Comparison of ENCODE assay signal across 1 cellular context in the genomic region with DNA sequence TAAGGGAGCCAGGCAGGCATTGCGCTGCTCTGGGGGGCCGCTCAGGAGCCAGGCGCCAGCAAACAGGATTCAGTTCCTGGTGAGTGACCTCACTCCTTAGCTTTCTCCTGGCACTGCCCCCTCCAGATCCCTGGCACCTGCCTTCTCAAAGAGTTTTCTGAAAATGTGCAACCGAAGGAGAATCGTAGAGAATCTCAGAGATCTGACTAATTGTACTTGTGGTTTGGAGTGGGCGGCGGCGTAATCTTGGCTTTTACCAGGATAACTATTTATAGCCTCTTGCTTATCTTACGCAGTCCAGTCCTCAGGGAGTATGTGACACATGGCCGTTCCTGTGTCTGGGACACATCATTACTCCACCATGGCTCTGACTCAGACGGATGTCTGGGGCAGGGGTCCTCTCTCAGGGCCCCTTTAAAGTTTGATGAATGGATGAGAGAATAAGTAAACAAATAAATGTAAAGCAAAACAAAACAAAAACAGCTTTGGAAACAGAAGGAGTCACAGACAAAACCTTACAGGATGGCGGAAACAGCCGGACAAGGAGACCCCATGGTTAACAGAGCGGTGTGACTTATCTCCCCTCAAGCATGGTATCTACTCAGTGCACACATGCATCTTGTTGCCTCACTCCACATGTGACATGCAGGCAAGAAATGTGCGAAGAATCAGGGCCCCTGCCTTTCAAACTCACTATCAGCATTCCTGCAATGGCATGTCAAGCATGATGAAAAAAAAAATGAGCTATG.
A peak's percentile ranks its signal among the peaks of the same experiment; 100 is the strongest.
TF ChIP-seq lines count a peak whose summit lies in the region.

No MANE protein-coding gene starts in this region.

TF ChIP-seq in K562, 482 proteins besides CTCF, POLR2A, EP300 and RAD21 (continued from another document and continues in another):
- TF ChIP-seq, protein P1, sequence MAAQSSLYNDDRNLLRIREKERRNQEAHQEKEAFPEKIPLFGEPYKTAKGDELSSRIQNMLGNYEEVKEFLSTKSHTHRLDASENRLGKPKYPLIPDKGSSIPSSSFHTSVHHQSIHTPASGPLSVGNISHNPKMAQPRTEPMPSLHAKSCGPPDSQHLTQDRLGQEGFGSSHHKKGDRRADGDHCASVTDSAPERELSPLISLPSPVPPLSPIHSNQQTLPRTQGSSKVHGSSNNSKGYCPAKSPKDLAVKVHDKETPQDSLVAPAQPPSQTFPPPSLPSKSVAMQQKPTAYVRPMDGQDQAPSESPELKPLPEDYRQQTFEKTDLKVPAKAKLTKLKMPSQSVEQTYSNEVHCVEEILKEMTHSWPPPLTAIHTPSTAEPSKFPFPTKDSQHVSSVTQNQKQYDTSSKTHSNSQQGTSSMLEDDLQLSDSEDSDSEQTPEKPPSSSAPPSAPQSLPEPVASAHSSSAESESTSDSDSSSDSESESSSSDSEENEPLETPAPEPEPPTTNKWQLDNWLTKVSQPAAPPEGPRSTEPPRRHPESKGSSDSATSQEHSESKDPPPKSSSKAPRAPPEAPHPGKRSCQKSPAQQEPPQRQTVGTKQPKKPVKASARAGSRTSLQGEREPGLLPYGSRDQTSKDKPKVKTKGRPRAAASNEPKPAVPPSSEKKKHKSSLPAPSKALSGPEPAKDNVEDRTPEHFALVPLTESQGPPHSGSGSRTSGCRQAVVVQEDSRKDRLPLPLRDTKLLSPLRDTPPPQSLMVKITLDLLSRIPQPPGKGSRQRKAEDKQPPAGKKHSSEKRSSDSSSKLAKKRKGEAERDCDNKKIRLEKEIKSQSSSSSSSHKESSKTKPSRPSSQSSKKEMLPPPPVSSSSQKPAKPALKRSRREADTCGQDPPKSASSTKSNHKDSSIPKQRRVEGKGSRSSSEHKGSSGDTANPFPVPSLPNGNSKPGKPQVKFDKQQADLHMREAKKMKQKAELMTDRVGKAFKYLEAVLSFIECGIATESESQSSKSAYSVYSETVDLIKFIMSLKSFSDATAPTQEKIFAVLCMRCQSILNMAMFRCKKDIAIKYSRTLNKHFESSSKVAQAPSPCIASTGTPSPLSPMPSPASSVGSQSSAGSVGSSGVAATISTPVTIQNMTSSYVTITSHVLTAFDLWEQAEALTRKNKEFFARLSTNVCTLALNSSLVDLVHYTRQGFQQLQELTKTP (IDR thresholded peaks at IDR 0.05; ENCODE audit: low read depth in 1 of 2, partially characterized antibody in 2 of 2) = no peak
- TF ChIP-seq GTF2F1 (IDR thresholded peaks at IDR 0.05; ENCODE audit: low read depth, low read length) (no peak), RBBP5 (IDR thresholded peaks at IDR 0.05; ENCODE audit: borderline replicate concordance, insufficient read depth, low read length, poor library complexity, severe bottlenecking) (no peak), NFATC3 (IDR thresholded peaks at IDR 0.05) (no peak), ZFP30 (CRISPR knock-in tag; IDR thresholded peaks at IDR 0.05; ENCODE audit: borderline replicate concordance) (no peak), ZNF239 (CRISPR knock-in tag; IDR thresholded peaks at IDR 0.05) (no peak), SMARCA4 (IDR thresholded peaks at IDR 0.05) (peak; percentile 83), U2AF1 (optimal IDR thresholded peaks at IDR 0.05; ENCODE audit: low read depth, low read length) (no peak), ZBTB8A (IDR thresholded peaks at IDR 0.05; ENCODE audit: partially characterized antibody) (no peak), PPARD (CRISPR knock-in tag; IDR thresholded peaks at IDR 0.05) (no peak), HIVEP1 (CRISPR knock-in tag; IDR thresholded peaks at IDR 0.05) (no peak), RBM25 (IDR thresholded peaks at IDR 0.05; ENCODE audit: low read depth, low read length, severe bottlenecking) (no peak), PYGO2 (tag; IDR thresholded peaks at IDR 0.05) (no peak), ZNF699 (CRISPR knock-in tag; IDR thresholded peaks at IDR 0.05; ENCODE audit: insufficient replicate concordance) (no peak), ZKSCAN1 (IDR thresholded peaks at IDR 0.05; ENCODE audit: low read depth, low read length) (no peak), NCOA4 (IDR thresholded peaks at IDR 0.05; ENCODE audit: partially characterized antibody) (no peak), SAP30 (IDR thresholded peaks at IDR 0.05; ENCODE audit: borderline replicate concordance, insufficient read depth, low read depth, low read length, poor library complexity, severe bottlenecking) (no peak), ZNF282 (CRISPR knock-in tag; IDR thresholded peaks at IDR 0.05) (no peak), TRIM24 (IDR thresholded peaks at IDR 0.05) (0 out of 4 replicates have a peak, but pooled peaks have one; percentile 18 to 50), EZH2 (IDR thresholded peaks at IDR 0.05; ENCODE audit: borderline replicate concordance, low read depth, low read length) (no peak), ZNF184 (CRISPR knock-in tag; IDR thresholded peaks at IDR 0.05) (no peak), CCNT2 (IDR thresholded peaks at IDR 0.05; ENCODE audit: borderline replicate concordance, extremely low read depth, insufficient read length, low read depth, low read length) (no peak), RBM17 (IDR thresholded peaks at IDR 0.05; ENCODE audit: borderline replicate concordance, low read depth, low read length) (no peak), SREBF1 (IDR thresholded peaks at IDR 0.05; ENCODE audit: borderline replicate concordance, low read depth, low read length) (no peak), HMG20A (CRISPR knock-in tag; conservative IDR thresholded peaks at IDR 0.05) (no peak), ADNP (tag; IDR thresholded peaks at IDR 0.05) (no peak), BRD9 (IDR thresholded peaks at IDR 0.05; ENCODE audit: low read depth, partially characterized antibody) (no peak), DIDO1 (tag; IDR thresholded peaks at IDR 0.05; ENCODE audit: low read depth) (0 out of 2 replicates have a peak, but pooled peaks have one; percentile 38), CAMTA2 (CRISPR knock-in tag; conservative IDR thresholded peaks at IDR 0.05) (no peak), DACH1 (IDR thresholded peaks at IDR 0.05; ENCODE audit: partially characterized antibody) (no peak)
- TF ChIP-seq, protein P2, sequence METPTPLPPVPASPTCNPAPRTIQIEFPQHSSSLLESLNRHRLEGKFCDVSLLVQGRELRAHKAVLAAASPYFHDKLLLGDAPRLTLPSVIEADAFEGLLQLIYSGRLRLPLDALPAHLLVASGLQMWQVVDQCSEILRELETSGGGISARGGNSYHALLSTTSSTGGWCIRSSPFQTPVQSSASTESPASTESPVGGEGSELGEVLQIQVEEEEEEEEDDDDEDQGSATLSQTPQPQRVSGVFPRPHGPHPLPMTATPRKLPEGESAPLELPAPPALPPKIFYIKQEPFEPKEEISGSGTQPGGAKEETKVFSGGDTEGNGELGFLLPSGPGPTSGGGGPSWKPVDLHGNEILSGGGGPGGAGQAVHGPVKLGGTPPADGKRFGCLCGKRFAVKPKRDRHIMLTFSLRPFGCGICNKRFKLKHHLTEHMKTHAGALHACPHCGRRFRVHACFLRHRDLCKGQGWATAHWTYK (CRISPR knock-in tag; IDR thresholded peaks at IDR 0.05) = no peak
- TF ChIP-seq, protein P3, sequence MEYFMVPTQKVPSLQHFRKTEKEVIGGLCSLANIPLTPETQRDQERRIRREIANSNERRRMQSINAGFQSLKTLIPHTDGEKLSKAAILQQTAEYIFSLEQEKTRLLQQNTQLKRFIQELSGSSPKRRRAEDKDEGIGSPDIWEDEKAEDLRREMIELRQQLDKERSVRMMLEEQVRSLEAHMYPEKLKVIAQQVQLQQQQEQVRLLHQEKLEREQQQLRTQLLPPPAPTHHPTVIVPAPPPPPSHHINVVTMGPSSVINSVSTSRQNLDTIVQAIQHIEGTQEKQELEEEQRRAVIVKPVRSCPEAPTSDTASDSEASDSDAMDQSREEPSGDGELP (CRISPR knock-in tag; IDR thresholded peaks at IDR 0.05; ENCODE audit: borderline replicate concordance) = peak; percentile 13; the same call in 1 of the 2 replicates
- TF ChIP-seq, protein P4, sequence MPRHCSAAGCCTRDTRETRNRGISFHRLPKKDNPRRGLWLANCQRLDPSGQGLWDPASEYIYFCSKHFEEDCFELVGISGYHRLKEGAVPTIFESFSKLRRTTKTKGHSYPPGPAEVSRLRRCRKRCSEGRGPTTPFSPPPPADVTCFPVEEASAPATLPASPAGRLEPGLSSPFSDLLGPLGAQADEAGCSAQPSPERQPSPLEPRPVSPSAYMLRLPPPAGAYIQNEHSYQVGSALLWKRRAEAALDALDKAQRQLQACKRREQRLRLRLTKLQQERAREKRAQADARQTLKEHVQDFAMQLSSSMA (CRISPR knock-in tag; IDR thresholded peaks at IDR 0.05) = no peak
- TF ChIP-seq, protein P5, sequence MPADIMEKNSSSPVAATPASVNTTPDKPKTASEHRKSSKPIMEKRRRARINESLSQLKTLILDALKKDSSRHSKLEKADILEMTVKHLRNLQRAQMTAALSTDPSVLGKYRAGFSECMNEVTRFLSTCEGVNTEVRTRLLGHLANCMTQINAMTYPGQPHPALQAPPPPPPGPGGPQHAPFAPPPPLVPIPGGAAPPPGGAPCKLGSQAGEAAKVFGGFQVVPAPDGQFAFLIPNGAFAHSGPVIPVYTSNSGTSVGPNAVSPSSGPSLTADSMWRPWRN (IDR thresholded peaks at IDR 0.05; ENCODE audit: low read depth) = peak; percentile 73
- TF ChIP-seq, protein P6, sequence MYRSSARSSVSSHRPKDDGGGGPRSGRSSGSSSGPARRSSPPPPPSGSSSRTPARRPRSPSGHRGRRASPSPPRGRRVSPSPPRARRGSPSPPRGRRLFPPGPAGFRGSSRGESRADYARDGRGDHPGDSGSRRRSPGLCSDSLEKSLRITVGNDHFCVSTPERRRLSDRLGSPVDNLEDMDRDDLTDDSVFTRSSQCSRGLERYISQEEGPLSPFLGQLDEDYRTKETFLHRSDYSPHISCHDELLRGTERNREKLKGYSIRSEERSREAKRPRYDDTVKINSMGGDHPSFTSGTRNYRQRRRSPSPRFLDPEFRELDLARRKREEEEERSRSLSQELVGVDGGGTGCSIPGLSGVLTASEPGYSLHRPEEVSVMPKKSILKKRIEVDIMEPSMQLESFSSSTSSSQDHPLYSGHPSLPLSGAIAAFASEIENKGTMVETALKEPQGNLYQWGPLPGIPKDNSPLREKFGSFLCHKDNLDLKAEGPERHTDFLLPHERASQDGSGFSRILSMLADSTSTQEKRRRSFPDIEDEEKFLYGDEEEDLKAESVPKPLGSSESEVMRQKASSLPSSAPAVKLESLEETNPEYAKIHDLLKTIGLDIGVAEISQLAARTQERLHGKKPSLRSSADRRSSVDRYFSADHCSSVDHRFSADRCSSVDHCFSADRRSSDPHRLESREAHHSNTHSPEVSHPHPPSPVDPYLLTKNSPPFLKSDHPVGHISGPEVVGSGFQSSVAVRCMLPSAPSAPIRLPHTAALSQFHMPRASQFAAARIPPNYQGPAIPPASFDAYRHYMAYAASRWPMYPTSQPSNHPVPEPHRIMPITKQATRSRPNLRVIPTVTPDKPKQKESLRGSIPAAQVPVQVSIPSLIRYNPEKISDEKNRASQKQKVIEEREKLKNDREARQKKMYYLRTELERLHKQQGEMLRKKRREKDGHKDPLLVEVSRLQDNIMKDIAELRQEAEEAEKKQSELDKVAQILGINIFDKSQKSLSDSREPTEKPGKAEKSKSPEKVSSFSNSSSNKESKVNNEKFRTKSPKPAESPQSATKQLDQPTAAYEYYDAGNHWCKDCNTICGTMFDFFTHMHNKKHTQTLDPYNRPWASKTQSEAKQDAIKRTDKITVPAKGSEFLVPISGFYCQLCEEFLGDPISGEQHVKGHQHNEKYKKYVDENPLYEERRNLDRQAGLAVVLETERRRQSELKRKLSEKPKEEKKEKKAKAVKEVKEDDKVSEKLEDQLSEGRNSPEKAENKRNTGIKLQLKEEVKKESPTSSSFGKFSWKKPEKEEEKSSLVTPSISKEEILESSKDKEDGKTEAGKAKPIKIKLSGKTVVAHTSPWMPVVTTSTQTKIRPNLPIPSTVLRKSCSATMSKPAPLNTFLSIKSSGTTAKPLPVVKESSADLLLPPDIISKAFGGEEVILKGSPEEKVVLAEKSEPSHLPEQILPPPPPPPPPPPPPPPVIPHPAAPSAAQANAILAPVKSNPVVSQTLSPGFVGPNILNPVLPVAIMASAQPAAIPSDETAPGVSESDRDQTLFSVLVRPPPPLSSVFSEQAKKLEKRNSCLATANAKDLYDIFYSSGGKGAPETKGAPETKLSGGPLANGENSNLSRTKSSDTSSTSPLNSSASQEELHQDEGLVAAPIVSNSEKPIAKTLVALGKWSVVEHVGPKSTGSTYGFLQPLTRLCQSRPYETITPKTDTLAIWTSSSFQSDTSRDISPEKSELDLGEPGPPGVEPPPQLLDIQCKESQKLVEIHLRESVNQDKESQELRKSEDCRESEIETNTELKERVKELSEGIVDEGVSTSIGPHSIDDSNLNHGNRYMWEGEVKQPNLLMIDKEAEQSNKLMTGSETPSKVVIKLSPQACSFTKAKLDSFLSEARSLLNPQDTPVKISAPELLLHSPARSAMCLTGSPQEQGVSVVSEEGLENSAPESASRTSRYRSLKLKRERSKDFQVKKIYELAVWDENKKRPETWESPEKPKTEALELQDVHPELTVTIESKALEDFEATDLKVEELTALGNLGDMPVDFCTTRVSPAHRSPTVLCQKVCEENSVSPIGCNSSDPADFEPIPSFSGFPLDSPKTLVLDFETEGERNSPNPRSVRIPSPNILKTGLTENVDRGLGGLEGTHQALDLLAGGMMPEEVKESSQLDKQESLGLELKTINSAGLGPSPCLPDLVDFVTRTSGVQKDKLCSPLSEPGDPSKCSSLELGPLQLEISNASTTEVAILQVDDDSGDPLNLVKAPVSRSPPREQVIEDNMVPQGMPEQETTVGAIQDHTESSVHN (IDR thresholded peaks at IDR 0.05; ENCODE audit: borderline replicate concordance in 1 of 2, low read depth in 1 of 2) = no peak
- TF ChIP-seq, protein P7, sequence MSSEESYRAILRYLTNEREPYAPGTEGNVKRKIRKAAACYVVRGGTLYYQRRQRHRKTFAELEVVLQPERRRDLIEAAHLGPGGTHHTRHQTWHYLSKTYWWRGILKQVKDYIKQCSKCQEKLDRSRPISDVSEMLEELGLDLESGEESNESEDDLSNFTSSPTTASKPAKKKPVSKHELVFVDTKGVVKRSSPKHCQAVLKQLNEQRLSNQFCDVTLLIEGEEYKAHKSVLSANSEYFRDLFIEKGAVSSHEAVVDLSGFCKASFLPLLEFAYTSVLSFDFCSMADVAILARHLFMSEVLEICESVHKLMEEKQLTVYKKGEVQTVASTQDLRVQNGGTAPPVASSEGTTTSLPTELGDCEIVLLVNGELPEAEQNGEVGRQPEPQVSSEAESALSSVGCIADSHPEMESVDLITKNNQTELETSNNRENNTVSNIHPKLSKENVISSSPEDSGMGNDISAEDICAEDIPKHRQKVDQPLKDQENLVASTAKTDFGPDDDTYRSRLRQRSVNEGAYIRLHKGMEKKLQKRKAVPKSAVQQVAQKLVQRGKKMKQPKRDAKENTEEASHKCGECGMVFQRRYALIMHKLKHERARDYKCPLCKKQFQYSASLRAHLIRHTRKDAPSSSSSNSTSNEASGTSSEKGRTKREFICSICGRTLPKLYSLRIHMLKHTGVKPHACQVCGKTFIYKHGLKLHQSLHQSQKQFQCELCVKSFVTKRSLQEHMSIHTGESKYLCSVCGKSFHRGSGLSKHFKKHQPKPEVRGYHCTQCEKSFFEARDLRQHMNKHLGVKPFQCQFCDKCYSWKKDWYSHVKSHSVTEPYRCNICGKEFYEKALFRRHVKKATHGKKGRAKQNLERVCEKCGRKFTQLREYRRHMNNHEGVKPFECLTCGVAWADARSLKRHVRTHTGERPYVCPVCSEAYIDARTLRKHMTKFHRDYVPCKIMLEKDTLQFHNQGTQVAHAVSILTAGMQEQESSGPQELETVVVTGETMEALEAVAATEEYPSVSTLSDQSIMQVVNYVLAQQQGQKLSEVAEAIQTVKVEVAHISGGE (CRISPR knock-in tag; IDR thresholded peaks at IDR 0.05) = no peak
